In genomic region chr2:207765960-207766582, GRCh38 we compare ENCODE assay signal across 13 cellular contexts. TPM values are rescaled to one million over a fixed set of nuclear protein-coding genes. Genes with fewer than 3 reads are reported as not detected.
DNase-seq lines count a peak whose midpoint lies in the region; ATAC-seq, FAIRE-seq and TF ChIP-seq lines count a peak whose summit lies in the region.
"Had no signal": no experiment of that assay in that cellular context is flagged by ENCODE, and none has a peak within 500 bp of the region (broad histone marks: within the 10 kb centered on the region; RNA-seq: fewer than 3 reads in every experiment).

No MANE protein-coding gene starts in this region.

- CTCF ChIA-PET in HEK293 (lab: Yijun Ruan, JAX), result interaction anchor here (0.5 to 1.8 kb wide), 5 partner anchors 20 to 274 kb away, joined by 3 to 8 read pairs (median 4); no protein-coding TSS in a partner anchor
- CTCF ChIA-PET in T-cell (lab: Charles Lee), result interaction anchor here in 1 of 2 donors (0.6 to 1.0 kb wide), 3 partner anchors 10 to 174 kb away, joined by 3 to 4 read pairs (median 4); no protein-coding TSS in a partner anchor

- H3K27me3 Mint-ChIP-seq in T-cell, result peaks cover 35 to 42% of the 10 kb centered on the region in 2 donors

- DNase-seq in T-cell, result no peak
- no peak for DNase-seq in small intestine
- DNase-seq in NCI-H524 (lab: John Stamatoyannopoulos, UW), result no peak
- DNase-seq in breast epithelium (ENCODE audit: low spot score in 2 of 2), result no peak
- no peak for DNase-seq in NCI-H446 treated with DMSO at 0.1 percent for 48 hours (lab: John Stamatoyannopoulos, UW)
- no peak for DNase-seq in NCI-H146 (lab: John Stamatoyannopoulos, UW)
- DNase-seq: activated CD4-positive, CD25-positive, alpha-beta regulatory T cell; activated naive CD4-positive, alpha-beta T cell treated with Interleukin-2 at 50 U/mL for 16 hours; GOT3 had no signal

- H3K36me3 Mint-ChIP-seq in T-cell, result no peaks in the 10 kb centered on the region

- no peak for TF ChIP-seq POLR2A in breast epithelium (IDR thresholded peaks at IDR 0.05)

- no peak for FAIRE-seq in small intestine (lab: Jason Lieb, UNC)

- ATAC-seq in T-cell (replicated peaks in 1 of 4), result no peak
- ATAC-seq: Right ventricle myocardium inferior had no signal

- 13 to 46% (median 19%) methylated on average over 7 of the region's 7 CpGs for WGBS in small intestine, 3 donors

- H3K4me3 ChIP-seq in HEK293 (ENCODE audit: low read depth, low read length), result no peak overlapping the region
- peak overlapping the region; percentile 71 for H3K4me3 ChIP-seq in iPS-18c (ENCODE audit: insufficient read depth, low read depth, low read length)
- H3K4me3 ChIP-seq in small intestine (ENCODE audit: low read depth in 1 of 2, low read length in 2 of 2), result peak overlapping the region in 1 of 2 donors; percentile 99
- H3K4me3 ChIP-seq in breast epithelium, result no peak overlapping the region

- intact Hi-C loops in breast epithelium (cut with DNase I; ENCODE audit: low total_unique reads), result loop anchor here (2.0 kb wide), 1 partner anchor 55 kb away; the partner anchor contains the start of gene CCNYL1

- H3K4me1 ChIP-seq in HEK293 (ENCODE audit: control insufficient read depth, insufficient read depth, low read length) (peaks cover 24% of the 10 kb centered on the region), small intestine (ENCODE audit: control insufficient read depth in 2 of 2, insufficient read depth in 1 of 2, low read depth in 1 of 2, low read length in 1 of 2) (peaks cover 0 to 4% of the 10 kb centered on the region in 2 donors), breast epithelium (peaks cover 0 to 3% of the 10 kb centered on the region in 2 donors)

- H3K36me3 ChIP-seq in HEK293 (ENCODE audit: control insufficient read depth in 2 of 2, insufficient read depth in 1 of 2, low read length in 2 of 2), result peaks cover 0 to 36% of the 10 kb centered on the region in 2 experiments; a peak in 1 of 3 replicates
- H3K36me3 ChIP-seq in small intestine (ENCODE audit: control insufficient read depth in 2 of 2, insufficient read depth in 2 of 2, low read length in 2 of 2), result peaks cover 4 to 10% of the 10 kb centered on the region in 2 donors
- H3K36me3 ChIP-seq in breast epithelium, result no peaks in the 10 kb centered on the region

- TF ChIP-seq CTCF in HEK293 (tag by site-specific recombination; IDR thresholded peaks at IDR 0.05) (no peak), breast epithelium (IDR thresholded peaks at IDR 0.05) (no peak)

- no peak overlapping the region for H3K27ac Mint-ChIP-seq in T-cell

- H3K4me3 Mint-ChIP-seq in T-cell, result peak overlapping the region in 2 of 3 donors; percentile 9 to 94

- no peaks in the 10 kb centered on the region for H3K27me3 ChIP-seq in small intestine (ENCODE audit: control insufficient read depth in 2 of 2, insufficient read depth in 2 of 2, low read length in 2 of 2)
- H3K27me3 ChIP-seq in breast epithelium, result no peaks in the 10 kb centered on the region

- no peaks in the 10 kb centered on the region for H3K9me3 Mint-ChIP-seq in T-cell

- H3K4me1 Mint-ChIP-seq in T-cell, result peaks cover 27 to 37% (median 31%) of the 10 kb centered on the region in 3 donors

- H3K27ac ChIP-seq in HEK293 (ENCODE audit: extremely low read depth, low read depth, low read length), result peak overlapping the region; percentile 47
- peak overlapping the region; percentile 71 to 83 for H3K27ac ChIP-seq in small intestine (ENCODE audit: low read depth in 1 of 2, low read length in 1 of 2)
- no peak overlapping the region for H3K27ac ChIP-seq in breast epithelium
- H3K27ac ChIP-seq: HL-60 had no signal

- H3K9me3 ChIP-seq in HEK293 (ENCODE audit: control insufficient read depth, insufficient read depth, low read depth, low read length), result no peaks in the 10 kb centered on the region
- no peaks in the 10 kb centered on the region for H3K9me3 ChIP-seq in iPS-18c (ENCODE audit: control insufficient read depth, insufficient read depth, low read length)
- no peaks in the 10 kb centered on the region for H3K9me3 ChIP-seq in small intestine (ENCODE audit: control insufficient read depth, low read depth)
- no peaks in the 10 kb centered on the region for H3K9me3 ChIP-seq in breast epithelium

- POLR2A ChIA-PET in HEK293 (lab: Yijun Ruan, JAX), result interaction anchor here (0.6 to 1.0 kb wide), 5 partner anchors 10 to 435 kb away, joined by 3 to 5 read pairs (median 4); no protein-coding TSS in a partner anchor
- POLR2A ChIA-PET in T-cell (lab: Charles Lee), result interaction anchor here in 1 of 2 donors (0.6 to 0.7 kb wide), 3 partner anchors 15 to 922 kb away, joined by 3 to 6 read pairs (median 3); no protein-coding TSS in a partner anchor

TF ChIP-seq in HEK293, 187 proteins besides CTCF, POLR2A, EP300 and RAD21 (continues in another document):
- TF ChIP-seq ZNF473 (tag by site-specific recombination; IDR thresholded peaks at IDR 0.05) (no peak), WT1 (tag by site-specific recombination; IDR thresholded peaks at IDR 0.05) (peak; percentile 94), ZNF792 (tag by site-specific recombination; IDR thresholded peaks at IDR 0.05) (no peak), ZNF362 (tag by site-specific recombination; IDR thresholded peaks at IDR 0.05) (0 out of 2 replicates have a peak, but pooled peaks have one; percentile 28), GLIS1 (tag by site-specific recombination; IDR thresholded peaks at IDR 0.05) (peak; percentile 40; the same call in 1 of the 2 replicates), BCL11B (tag by site-specific recombination; IDR thresholded peaks at IDR 0.05; ENCODE audit: low read depth) (no peak), ATF2 (tag by site-specific recombination; IDR thresholded peaks at IDR 0.05; ENCODE audit: low read depth) (no peak), PRDM4 (tag by site-specific recombination; IDR thresholded peaks at IDR 0.05) (no peak), SCRT2 (tag by site-specific recombination; IDR thresholded peaks at IDR 0.05) (no peak), FEZF1 (tag by site-specific recombination; IDR thresholded peaks at IDR 0.05) (peak; percentile 82), ZNF645 (tag by site-specific recombination; IDR thresholded peaks at IDR 0.05) (no peak), ZNF830 (tag by site-specific recombination; IDR thresholded peaks at IDR 0.05; ENCODE audit: low read depth) (no peak)

RNA-seq across cellular contexts. Expression of gene FZD5, which starts 3.6 kb away (rescaled TPM):
- total RNA-seq in T-cell (under 1 TPM; 0.20 to 0.66 (median 0.44) TPM), breast epithelium (10 to 100 TPM in 2 of 3 donors, 1 to 10 TPM in 1; 5.2 to 17.0 (median 12.1) TPM)
- 10 to 100 TPM in 2 of 3 donors, 1 to 10 TPM in 1; 8.7 to 18.5 (median 10.3) TPM for polyA plus RNA-seq in small intestine

RNA-seq across cellular contexts. Expression of gene CCNYL1, which starts 54.6 kb away (rescaled TPM):
- total RNA-seq in T-cell, result 10 to 100 TPM in 3 of 5 donors, 1 to 10 TPM in 2; 9.0 to 13.6 (median 11.0) TPM
- 10 to 100 TPM in 2 of 3 donors, 1 to 10 TPM in 1; 8.2 to 15.2 (median 15.1) TPM for polyA plus RNA-seq in small intestine
- 10 to 100 TPM in 2 of 3 donors, 1 to 10 TPM in 1; 10.0 to 17.4 (median 11.8) TPM for total RNA-seq in breast epithelium

Comparison
In these comparisons a context has a peak if more than half of its experiments do, and no peak if none do; other contexts are left out.
1. H3K27ac ChIP-seq: peak in HEK293 (single experiment) and small intestine (2 of 2); none in breast epithelium (0 of 2).